ENCODE assay signal across 13 cellular contexts in genomic region chr14:95191445-95192199, GRCh38.
"Had no signal": no experiment of that assay in that cellular context is flagged by ENCODE, and none has a peak within 500 bp of the region (broad histone marks: within the 10 kb centered on the region; RNA-seq: fewer than 3 reads in every experiment).

No MANE protein-coding gene starts in this region.

- H3K9me3 ChIP-seq: esophagus muscularis mucosa, left lung, sigmoid colon, SJSA1, upper lobe of left lung had no signal

- ATAC-seq: left lung had no signal

- H3K4me3 ChIP-seq: dorsolateral prefrontal cortex, esophagus muscularis mucosa, left lung, sigmoid colon, SJSA1, upper lobe of left lung had no signal

- H3K36me3 ChIP-seq: esophagus muscularis mucosa, left lung, sigmoid colon, SJSA1, upper lobe of left lung had no signal

- DNase-seq: activated CD4-positive, alpha-beta T cell treated with anti-CD3 and anti-CD28 coated beads, Interleukin-2, amount 10 ng/mL, durations not matched to agents 7 days and 5 days; activated CD4-positive, CD25-positive, alpha-beta regulatory T cell; amygdala; dorsolateral prefrontal cortex; head of caudate nucleus; left lung; sigmoid colon; stimulated activated CD4-positive, alpha-beta T cell treated with anti-CD3 and anti-CD28 coated beads, Interleukin-2, amount 100 ng/mL, for 48 hours; stimulated activated naive CD4-positive, alpha-beta T cell treated with Interleukin-2 at 50 U/mL for 16 hours; T1000 had no signal

- H3K27ac ChIP-seq: esophagus muscularis mucosa, sigmoid colon, SJSA1 had no signal

- H3K27me3 ChIP-seq: dorsolateral prefrontal cortex, esophagus muscularis mucosa, left lung, sigmoid colon, SJSA1, upper lobe of left lung had no signal

- H3K4me1 ChIP-seq: SJSA1 had no signal
